In genomic region chr10:131086511-131086910, GRCh38 we compare ENCODE assay signal across 26 cellular contexts.
DNase-seq lines count a peak whose midpoint lies in the region; ATAC-seq, FAIRE-seq and TF ChIP-seq lines count a peak whose summit lies in the region.
"Had no signal": no experiment of that assay in that cellular context is flagged by ENCODE, and none has a peak within 500 bp of the region (broad histone marks: within the 10 kb centered on the region; RNA-seq: fewer than 3 reads in every experiment).

No MANE protein-coding gene starts in this region.

- in situ Hi-C loops in HepG2 (cut with HindIII; ENCODE audit: extremely low pct_ligation_motif_present, low pct_unique_long_range_greater_than_20kb): no loop called here

- peaks cover 2 to 40% of the 10 kb centered on the region in 2 experiments; a peak in 4 of 5 replicates for H3K27me3 ChIP-seq in HepG2 (ENCODE audit: control insufficient read depth in 1 of 2, insufficient read depth in 2 of 2, low read length in 2 of 2)
- H3K27me3 ChIP-seq in right lobe of liver: no peaks in the 10 kb centered on the region
- no peaks in the 10 kb centered on the region for H3K27me3 ChIP-seq in PC-3 (ENCODE audit: low read length)
- no peaks in the 10 kb centered on the region for H3K27me3 ChIP-seq in trophoblast cell (ENCODE audit: insufficient read depth, low read length)
- no peaks in the 10 kb centered on the region for H3K27me3 ChIP-seq in sigmoid colon
- H3K27me3 ChIP-seq: BE2C; BLaER1 treated with 17β-estradiol and CSF1 and Interleukin-3, amounts not matched to agents 10 nM and 100 nM had no signal

- H4K20me1 ChIP-seq in HepG2 (ENCODE audit: insufficient read depth, low read length) (no peaks in the 10 kb centered on the region; the same call in 1 of the 2 replicates), PC-3 (ENCODE audit: low read length) (no peaks in the 10 kb centered on the region)
- H4K20me1 ChIP-seq: BLaER1 treated with 17β-estradiol and CSF1 and Interleukin-3, amounts not matched to agents 10 nM and 100 nM had no signal

- peaks cover 20% of the 10 kb centered on the region for H3K4me1 ChIP-seq in HepG2 (ENCODE audit: insufficient read depth, low read length)
- H3K4me1 ChIP-seq in right lobe of liver: no peaks in the 10 kb centered on the region
- no peaks in the 10 kb centered on the region for H3K4me1 ChIP-seq in PC-3 (ENCODE audit: insufficient read depth, low read length)
- H3K4me1 ChIP-seq in trophoblast cell (ENCODE audit: control insufficient read depth in 1 of 2, insufficient read depth in 2 of 2, low read length in 2 of 2): peaks cover 26 to 28% of the 10 kb centered on the region in 2 experiments
- no peaks in the 10 kb centered on the region for H3K4me1 ChIP-seq in sigmoid colon
- H3K4me1 ChIP-seq: A549, BE2C had no signal

- H3K36me3 Mint-ChIP-seq in activated naive CD8-positive, alpha-beta T cell treated with anti-CD3 and anti-CD28 coated beads for 36 hours: no peaks in the 10 kb centered on the region
- no peaks in the 10 kb centered on the region for H3K36me3 Mint-ChIP-seq in natural killer cell treated with Interleukin-12 subunit alpha and Interleukin-12 subunit beta and Interleukin-15 and Interleukin-18, amount 100 ng/mL, for 72 hours
- H3K36me3 Mint-ChIP-seq: CD14-positive monocyte; CD8-positive, alpha-beta memory T cell had no signal

- no peak for TF ChIP-seq RAD21 in HepG2 (CRISPR knock-in tag; IDR thresholded peaks at IDR 0.05)

- WGBS in HepG2 (ENCODE audit: low lambda C conversion rate): 38% methylated on average over 2 of the region's 5 CpGs
- 76% methylated on average over 2 of the region's 5 CpGs for WGBS in right lobe of liver (ENCODE audit: insufficient coverage, low coverage, low lambda C conversion rate, missing lambda C conversion rate)
- WGBS in trophoblast cell (ENCODE audit: extremely low coverage, insufficient coverage, insufficient read length): no CpG with 5 or more reads among the region's 5 CpGs
- WGBS in sigmoid colon, 2 donors: 70 to 87% methylated on average over 5 of the region's 5 CpGs

- H3K9me3 Mint-ChIP-seq in activated naive CD8-positive, alpha-beta T cell treated with anti-CD3 and anti-CD28 coated beads for 36 hours: no peaks in the 10 kb centered on the region
- no peaks in the 10 kb centered on the region for H3K9me3 Mint-ChIP-seq in natural killer cell treated with Interleukin-12 subunit alpha and Interleukin-12 subunit beta and Interleukin-15 and Interleukin-18, amount 100 ng/mL, for 72 hours
- H3K9me3 Mint-ChIP-seq: CD4-positive, alpha-beta T cell had no signal

- FAIRE-seq in HepG2 (lab: Jason Lieb, UNC): no peak
- FAIRE-seq: A549, D721Med, GM12891, GM18507, H54 had no signal

- no peaks in the 10 kb centered on the region for H3K27me3 Mint-ChIP-seq in activated naive CD8-positive, alpha-beta T cell treated with anti-CD3 and anti-CD28 coated beads for 36 hours
- H3K27me3 Mint-ChIP-seq in natural killer cell treated with Interleukin-12 subunit alpha and Interleukin-12 subunit beta and Interleukin-15 and Interleukin-18, amount 100 ng/mL, for 72 hours: peaks cover 3 to 7% of the 10 kb centered on the region in 2 donors
- H3K27me3 Mint-ChIP-seq: CD4-positive, alpha-beta T cell had no signal

- H3K23ac ChIP-seq in trophoblast cell (ENCODE audit: low read length): no peak overlapping the region

- H3K4me2 ChIP-seq in HepG2 (ENCODE audit: low read depth, low read length) (peak overlapping the region; percentile 4; the same call in 1 of the 2 replicates), PC-3 (ENCODE audit: low read length) (no peak overlapping the region), trophoblast cell (ENCODE audit: low read length) (no peak overlapping the region)
- H3K4me2 ChIP-seq: A549; BLaER1 treated with 17β-estradiol and CSF1 and Interleukin-3, amounts not matched to agents 10 nM and 100 nM; GM23338 had no signal

- H3K9ac ChIP-seq in HepG2 (ENCODE audit: insufficient read depth, low read depth, low read length) (no peak overlapping the region), PC-3 (ENCODE audit: low read length) (no peak overlapping the region), trophoblast cell (ENCODE audit: low read length) (no peak overlapping the region)
- H3K9ac ChIP-seq: BLaER1 treated with 17β-estradiol and CSF1 and Interleukin-3, amounts not matched to agents 10 nM and 100 nM had no signal

- H3K4me3 Mint-ChIP-seq in activated naive CD8-positive, alpha-beta T cell treated with anti-CD3 and anti-CD28 coated beads for 36 hours: no peak overlapping the region
- H3K4me3 Mint-ChIP-seq in natural killer cell treated with Interleukin-12 subunit alpha and Interleukin-12 subunit beta and Interleukin-15 and Interleukin-18, amount 100 ng/mL, for 72 hours: no peak overlapping the region
- H3K4me3 Mint-ChIP-seq: CD4-positive, alpha-beta T cell; CD8-positive, alpha-beta memory T cell; GM23338 had no signal

- H2BK12ac ChIP-seq in trophoblast cell (ENCODE audit: low read length): peak overlapping the region; percentile 58

- ATAC-seq in HepG2 (peak; percentile 20), right lobe of liver (no peak), PC-3 (no peak)
- no peak for ATAC-seq in natural killer cell treated with Interleukin-12 subunit alpha and Interleukin-12 subunit beta and Interleukin-15 and Interleukin-18, amount 100 ng/mL, for 72 hours
- ATAC-seq: A549, GM23338 had no signal

- DNase-seq in HepG2 (ENCODE audit: low spot score) (peak; percentile 18), right lobe of liver (no peak), PC-3 (no peak), trophoblast cell (no peak), sigmoid colon (peak; percentile 32), NCI-H1105 (lab: John Stamatoyannopoulos, UW) (no peak)
- no peak for DNase-seq in activated naive CD8-positive, alpha-beta T cell treated with anti-CD3 and anti-CD28 coated beads for 36 hours
- DNase-seq in natural killer cell treated with Interleukin-12 subunit alpha and Interleukin-12 subunit beta and Interleukin-15 and Interleukin-18, amount 100 ng/mL, for 72 hours (ENCODE audit: low spot score): no peak
- DNase-seq: 8988T; ACHN; AML-193; BE2C; CD4-positive, alpha-beta T cell; CD8-positive, alpha-beta memory T cell; DMS 273 treated with DMSO at 0.1 percent for 48 hours; DMS79; GF-D8; HCEC 1CT had no signal

- H3K27ac ChIP-seq in HepG2 (ENCODE audit: extremely low read length, insufficient read depth, low read length): no peak overlapping the region
- H3K27ac ChIP-seq in right lobe of liver: no peak overlapping the region
- peak overlapping the region; percentile 43 for H3K27ac ChIP-seq in PC-3 (ENCODE audit: low read length)
- H3K27ac ChIP-seq in trophoblast cell (ENCODE audit: low read depth, low read length): peak overlapping the region; percentile 14
- no peak overlapping the region for H3K27ac ChIP-seq in sigmoid colon
- H3K27ac ChIP-seq: A549; BLaER1 treated with 17β-estradiol and CSF1 and Interleukin-3, amounts not matched to agents 10 nM and 100 nM had no signal

- BruUV-seq in HepG2 (replicated peaks; lab: Mats Ljungman, UMichigan): no TSS peak
- no TSS peak for BruUV-seq in PC-3 (replicated peaks; lab: Mats Ljungman, UMichigan)

- no peak overlapping the region for H3K4ac ChIP-seq in trophoblast cell (ENCODE audit: low read depth, low read length)

- TF ChIP-seq POLR2A in HepG2 (IDR thresholded peaks at IDR 0.05; ENCODE audit: insufficient read depth in 1 of 2, low read depth in 2 of 2, low read length in 2 of 2) (no peak), right lobe of liver (IDR thresholded peaks at IDR 0.05) (no peak), sigmoid colon (IDR thresholded peaks at IDR 0.05) (no peak)

- peak overlapping the region; percentile 36 for H3K14ac ChIP-seq in trophoblast cell (ENCODE audit: low read length)

- H3K9me2 ChIP-seq in PC-3 (replicated peaks; ENCODE audit: low read length): no peaks in the 10 kb centered on the region

- H2AFZ ChIP-seq in HepG2 (ENCODE audit: low read length) (no peak overlapping the region), PC-3 (ENCODE audit: low read length) (no peak overlapping the region), trophoblast cell (ENCODE audit: insufficient read depth, low read length, poor library complexity) (no peak overlapping the region)
- H2AFZ ChIP-seq: GM23338 had no signal

- no peak overlapping the region for H4K12ac ChIP-seq in trophoblast cell (ENCODE audit: low read depth, low read length)

- peak overlapping the region; percentile 38 for H3K18ac ChIP-seq in trophoblast cell (ENCODE audit: low read length)

- TF ChIP-seq CTCF in HepG2 (CRISPR knock-in tag; IDR thresholded peaks at IDR 0.05): no peak
- TF ChIP-seq CTCF in right lobe of liver (IDR thresholded peaks at IDR 0.05): no peak
- TF ChIP-seq CTCF in PC-3 (conservative IDR thresholded peaks at IDR 0.05; ENCODE audit: low read depth, low read length): no peak
- TF ChIP-seq CTCF in sigmoid colon (IDR thresholded peaks at IDR 0.05): no peak

- H2AK5ac ChIP-seq in trophoblast cell (ENCODE audit: low read length): peak overlapping the region; percentile 25

- CTCF ChIA-PET in HepG2 (lab: Yijun Ruan, JAX; ENCODE audit: low intra/inter-chr PET ratio, low total read pairs) (no interaction called here), PC-3 (lab: Charles Lee) (no interaction called here)

- peak overlapping the region; percentile 76 for H2BK5ac ChIP-seq in trophoblast cell (ENCODE audit: low read depth, low read length, poor library complexity)

- H3K4me1 Mint-ChIP-seq in activated naive CD8-positive, alpha-beta T cell treated with anti-CD3 and anti-CD28 coated beads for 36 hours: peaks cover 18% of the 10 kb centered on the region
- no peaks in the 10 kb centered on the region for H3K4me1 Mint-ChIP-seq in natural killer cell treated with Interleukin-12 subunit alpha and Interleukin-12 subunit beta and Interleukin-15 and Interleukin-18, amount 100 ng/mL, for 72 hours (ENCODE audit: low read depth in 2 of 2)
- H3K4me1 Mint-ChIP-seq: CD14-positive monocyte; CD8-positive, alpha-beta memory T cell had no signal

- H3K4me3 ChIP-seq in HepG2 (replicated peaks in 1 of 3; ENCODE audit: insufficient read depth in 1 of 3, low read depth in 2 of 3, low read length in 3 of 3) (no peak overlapping the region), right lobe of liver (no peak overlapping the region), PC-3 (ENCODE audit: low read length) (no peak overlapping the region), trophoblast cell (ENCODE audit: low read depth, low read length) (no peak overlapping the region), sigmoid colon (no peak overlapping the region)
- H3K4me3 ChIP-seq: A549; BLaER1 treated with 17β-estradiol and CSF1 and Interleukin-3, amounts not matched to agents 10 nM and 100 nM; GM23338 had no signal

- H3K79me1 ChIP-seq in trophoblast cell (ENCODE audit: low read length): peaks cover 29% of the 10 kb centered on the region

- POLR2A ChIA-PET in HepG2 (lab: Yijun Ruan, JAX) (interaction anchor here (1.0 kb wide), 1 partner anchor 8 kb away, joined by 3 read pairs; no protein-coding TSS in a partner anchor), PC-3 (lab: Charles Lee; ENCODE audit: unreplicated experiment) (no interaction called here)

- TF ChIP-seq EP300 in HepG2 (IDR thresholded peaks at IDR 0.05; ENCODE audit: low read depth in 2 of 2, low read length in 2 of 2) (no peak), HepG2 (CRISPR knock-in tag; IDR thresholded peaks at IDR 0.05; ENCODE audit: borderline replicate concordance) (no peak), sigmoid colon (IDR thresholded peaks at IDR 0.05) (no peak)

- H3K36me3 ChIP-seq in HepG2 (replicated peaks in 1 of 2; ENCODE audit: control insufficient read depth in 1 of 2, insufficient read depth in 2 of 2, low read length in 2 of 2): no peaks in the 10 kb centered on the region
- H3K36me3 ChIP-seq in right lobe of liver: no peaks in the 10 kb centered on the region
- H3K36me3 ChIP-seq in PC-3 (ENCODE audit: low read depth, low read length): no peaks in the 10 kb centered on the region
- no peaks in the 10 kb centered on the region for H3K36me3 ChIP-seq in trophoblast cell (ENCODE audit: control insufficient read depth in 1 of 2, insufficient read depth in 2 of 2, low read length in 2 of 2)
- H3K36me3 ChIP-seq in sigmoid colon: no peaks in the 10 kb centered on the region
- H3K36me3 ChIP-seq: BE2C; BLaER1 treated with 17β-estradiol and CSF1 and Interleukin-3, amounts not matched to agents 10 nM and 100 nM had no signal

- H3K9me3 ChIP-seq in HepG2 (ENCODE audit: low read length) (no peaks in the 10 kb centered on the region), right lobe of liver (no peaks in the 10 kb centered on the region), PC-3 (ENCODE audit: low read length) (no peaks in the 10 kb centered on the region), trophoblast cell (ENCODE audit: insufficient read depth, low read depth, low read length) (peaks cover 4% of the 10 kb centered on the region), sigmoid colon (no peaks in the 10 kb centered on the region)
- H3K9me3 ChIP-seq: A549; BE2C; BLaER1 treated with 17β-estradiol and CSF1 and Interleukin-3, amounts not matched to agents 10 nM and 100 nM had no signal

- intact Hi-C loops in HepG2 (cut with micrococcal nuclease; ENCODE audit: unreplicated experiment): no loop called here
- intact Hi-C loops in right lobe of liver (cut with DNase I): no loop called here
- intact Hi-C loops in PC-3 (cut with micrococcal nuclease): no loop called here
- intact Hi-C loops in sigmoid colon (cut with DNase I): no loop called here

- H3K79me2 ChIP-seq in HepG2 (ENCODE audit: insufficient read depth, low read length) (no peaks in the 10 kb centered on the region), PC-3 (ENCODE audit: low read length) (no peaks in the 10 kb centered on the region), trophoblast cell (ENCODE audit: control insufficient read depth, insufficient read depth, low read length, poor library complexity) (no peaks in the 10 kb centered on the region)

- H4K8ac ChIP-seq in trophoblast cell (ENCODE audit: low read depth, low read length): peak overlapping the region; percentile 55

- H4K91ac ChIP-seq in trophoblast cell (ENCODE audit: low read depth, low read length): peak overlapping the region; percentile 62

- no peaks in the 10 kb centered on the region for H3F3A ChIP-seq in PC-3 (ENCODE audit: low read length, unreplicated experiment)

- H2BK120ac ChIP-seq in trophoblast cell (ENCODE audit: insufficient read depth, low read length, poor library complexity): peak overlapping the region; percentile 21

- no peak overlapping the region for H3K27ac Mint-ChIP-seq in activated naive CD8-positive, alpha-beta T cell treated with anti-CD3 and anti-CD28 coated beads for 36 hours
- no peak overlapping the region for H3K27ac Mint-ChIP-seq in natural killer cell treated with Interleukin-12 subunit alpha and Interleukin-12 subunit beta and Interleukin-15 and Interleukin-18, amount 100 ng/mL, for 72 hours
- H3K27ac Mint-ChIP-seq: CD14-positive monocyte; CD8-positive, alpha-beta memory T cell; GM23338 had no signal

Comparison
In these comparisons a context has a peak if more than half of its experiments do, and no peak if none do; other contexts are left out.
1. DNase-seq: peak in HepG2 (single experiment) and sigmoid colon (single experiment); none in right lobe of liver (0 of 3), PC-3 (single experiment), trophoblast cell (0 of 2), activated naive CD8-positive, alpha-beta T cell treated with anti-CD3 and anti-CD28 coated beads for 36 hours (single experiment), NCI-H1105 (single experiment) and natural killer cell treated with Interleukin-12 subunit alpha and Interleukin-12 subunit beta and Interleukin-15 and Interleukin-18, amount 100 ng/mL, for 72 hours (single experiment).
2. H3K27ac ChIP-seq: peak in PC-3 (single experiment) and trophoblast cell (single experiment); none in HepG2 (single experiment), right lobe of liver (0 of 3) and sigmoid colon (0 of 4).